Comparison of ENCODE assay signal across 13 cellular contexts in genomic region chr7:27917774-27918314, GRCh38.
A peak's percentile ranks its signal among the peaks of the same experiment; 100 is the strongest.
DNase-seq lines count a peak whose midpoint lies in the region; TF ChIP-seq lines count a peak whose summit lies in the region.
"Had no signal": no experiment of that assay in that cellular context is flagged by ENCODE, and none has a peak within 500 bp of the region (broad histone marks: within the 10 kb centered on the region; RNA-seq: fewer than 3 reads in every experiment).

No MANE protein-coding gene starts in this region.

- TF ChIP-seq CTCF in VCaP (conservative IDR thresholded peaks at IDR 0.05) (no peak), A673 (conservative IDR thresholded peaks at IDR 0.05; ENCODE audit: low read depth, low read length) (no peak)

- peak overlapping the region; percentile 26; the same call in 1 of the 2 replicates for H3K4me2 ChIP-seq in BLaER1

- H3K27me3 ChIP-seq in BLaER1 (no peaks in the 10 kb centered on the region), A673 (replicated peaks; ENCODE audit: insufficient read depth, low read depth, low read length, poor library complexity) (peaks cover 71% of the 10 kb centered on the region)

- intact Hi-C loops in A673 (cut with micrococcal nuclease; ENCODE audit: unreplicated experiment), result no loop called here

- H3K4me3 ChIP-seq in BLaER1 (no peak overlapping the region), A673 (ENCODE audit: low read depth, low read length, poor library complexity, severe bottlenecking) (no peak overlapping the region)
- H3K4me3 ChIP-seq in Jurkat, Clone E6-1 (ENCODE audit: low read length), result no peak overlapping the region

- H4K20me1 ChIP-seq in BLaER1, result peaks cover 7% of the 10 kb centered on the region; the same call in 1 of the 2 replicates

- H3K9me3 ChIP-seq in BLaER1, result 0 out of 2 replicates have a peak, but pooled peaks cover 4% of the 10 kb centered on the region
- no peaks in the 10 kb centered on the region for H3K9me3 ChIP-seq in A673 (ENCODE audit: low read depth, low read length, poor library complexity, severe bottlenecking)

- no TSS peak for BruUV-seq in A673 (replicated peaks; lab: Mats Ljungman, UMichigan)

- peaks cover 39% of the 10 kb centered on the region for H3K4me1 ChIP-seq in BLaER1
- peaks cover 3% of the 10 kb centered on the region for H3K4me1 ChIP-seq in A673 (ENCODE audit: insufficient read depth, low read length, poor library complexity, severe bottlenecking)

- POLR2A ChIA-PET in A673 (lab: Charles Lee; ENCODE audit: low non-redundant PET), result no interaction called here

- DNase-seq in Jurkat, Clone E6-1 (ENCODE audit: low read depth, low spot score), result peak; percentile 19
- DNase-seq in kidney tubule cell (ENCODE audit: low spot score), result peak; percentile 83
- DNase-seq in A673 (ENCODE audit: low spot score), result no peak
- DNase-seq in NCI-H2227 (lab: John Stamatoyannopoulos, UW; ENCODE audit: unreplicated experiment), result no peak
- DNase-seq in amniotic stem cell (lab: John Stamatoyannopoulos, UW), result no peak
- no peak for DNase-seq in NCI-H187 (lab: John Stamatoyannopoulos, UW)
- DNase-seq: activated CD8-positive, alpha-beta T cell treated with anti-CD3 and anti-CD28 coated beads, Interleukin-2, amount 10 ng/mL, durations not matched to agents 7 days and 5 days; activated naive CD8-positive, alpha-beta T cell treated with anti-CD3 and anti-CD28 coated beads for 36 hours; CD4-positive, CD25-positive, alpha-beta regulatory T cell; effector memory CD8-positive, alpha-beta T cell; NCI-H2107 had no signal

- CTCF ChIA-PET in A673 (lab: Charles Lee), result no interaction called here

- no peak overlapping the region for H3K9ac ChIP-seq in BLaER1

- H3K36me3 ChIP-seq in BLaER1, result no peaks in the 10 kb centered on the region; the same call in 1 of the 2 replicates
- no peaks in the 10 kb centered on the region for H3K36me3 ChIP-seq in A673 (ENCODE audit: insufficient read depth, low read length, poor library complexity, severe bottlenecking)

- H3K27ac ChIP-seq in BLaER1 (no peak overlapping the region), VCaP (peak overlapping the region; percentile 16; the same call in 1 of the 2 replicates), A673 (ENCODE audit: low read depth, low read length, poor library complexity, severe bottlenecking) (no peak overlapping the region)

Comparison
In these comparisons a context has a peak if more than half of its experiments do, and no peak if none do; other contexts are left out.
1. DNase-seq: peak in Jurkat, Clone E6-1 (single experiment) and kidney tubule cell (single experiment); none in A673 (single experiment), NCI-H2227 (single experiment), amniotic stem cell (single experiment) and NCI-H187 (0 of 2).